Comparison of ENCODE assay signal across 11 cellular contexts in genomic region chr1:29171089-29171488, GRCh38. TPM values are rescaled to one million over a fixed set of nuclear protein-coding genes. Genes with fewer than 3 reads are reported as not detected.
DNase-seq lines count a peak whose midpoint lies in the region; ATAC-seq and TF ChIP-seq lines count a peak whose summit lies in the region.
"Had no signal": no experiment of that assay in that cellular context is flagged by ENCODE, and none has a peak within 500 bp of the region (broad histone marks: within the 10 kb centered on the region; RNA-seq: fewer than 3 reads in every experiment).

No MANE protein-coding gene starts in this region.

- H3K9me3 ChIP-seq in right atrium auricular region = no peaks in the 10 kb centered on the region
- H3K9me3 ChIP-seq in SK-N-MC (ENCODE audit: low read depth, low read length) = no peaks in the 10 kb centered on the region
- no peaks in the 10 kb centered on the region for H3K9me3 ChIP-seq in testis
- H3K9me3 ChIP-seq: prostate gland had no signal

- TF ChIP-seq CTCF in right atrium auricular region (IDR thresholded peaks at IDR 0.05) (no peak), glutamatergic neuron (IDR thresholded peaks at IDR 0.05; ENCODE audit: partially characterized antibody, unreplicated experiment) (no peak), testis (IDR thresholded peaks at IDR 0.05) (no peak)

- peaks cover 36% of the 10 kb centered on the region for H3K4me1 Mint-ChIP-seq in glutamatergic neuron (ENCODE audit: low read depth, unreplicated experiment)

- WGBS in testis, 2 donors = 29 to 45% methylated on average over 3 of the region's 3 CpGs

- H3K4me3 ChIP-seq in right atrium auricular region (no peak overlapping the region), SK-N-MC (0 out of 2 replicates have a peak overlapping the region, but pooled peaks have one; percentile 1), testis (no peak overlapping the region)
- H3K4me3 ChIP-seq: PC-9, prostate gland had no signal

- peaks cover 8% of the 10 kb centered on the region for H3K27me3 Mint-ChIP-seq in glutamatergic neuron (ENCODE audit: unreplicated experiment)

- H3K9me3 Mint-ChIP-seq in glutamatergic neuron (ENCODE audit: unreplicated experiment) = no peaks in the 10 kb centered on the region

- no peak for TF ChIP-seq POLR2A in testis (IDR thresholded peaks at IDR 0.05)

- H3K4me1 ChIP-seq in right atrium auricular region (peaks cover 0 to 42% of the 10 kb centered on the region in 2 donors), testis (peaks cover 23% of the 10 kb centered on the region)
- H3K4me1 ChIP-seq: prostate gland had no signal

- H3K36me3 ChIP-seq in right atrium auricular region (peaks cover 26% of the 10 kb centered on the region), SK-N-MC (ENCODE audit: insufficient read depth, low read length) (peaks cover 65% of the 10 kb centered on the region), testis (ENCODE audit: low read depth, missing control alignments) (no peaks in the 10 kb centered on the region)

- ATAC-seq in left ventricle myocardium superior = peak; percentile 31

- H3K27ac Mint-ChIP-seq in glutamatergic neuron (ENCODE audit: unreplicated experiment) = peak overlapping the region; percentile 75

- H3K27ac ChIP-seq in right atrium auricular region = no peak overlapping the region
- peak overlapping the region; percentile 9; the same call in 1 of the 2 replicates for H3K27ac ChIP-seq in SK-N-MC
- H3K27ac ChIP-seq in testis = no peak overlapping the region
- H3K27ac ChIP-seq: PC-9, prostate gland had no signal

- intact Hi-C loops in left ventricle myocardium superior (cut with micrococcal nuclease) (no loop called here), testis (cut with DNase I; ENCODE audit: low total_unique reads) (no loop called here)

- DNase-seq in left ventricle myocardium superior (no peak), right atrium auricular region (ENCODE audit: low spot score) (no peak), SK-N-MC (ENCODE audit: low read depth, low spot score) (no peak), glutamatergic neuron (no peak), testis (peak; percentile 4), cerebellar nuclear complex (lab: John Stamatoyannopoulos, UW) (no peak), NOMO-1 treated with dmso at 0.1 percent for 144 hours (lab: John Stamatoyannopoulos, UW; ENCODE audit: unreplicated experiment) (no peak), hepatic stellate cell (ENCODE audit: low spot score) (no peak)
- DNase-seq: activated CD4-positive, alpha-beta T cell treated with anti-CD3 and anti-CD28 coated beads for 48 hours; PC-9 had no signal

- H3K36me3 Mint-ChIP-seq in glutamatergic neuron (ENCODE audit: unreplicated experiment) = no peaks in the 10 kb centered on the region

- peak overlapping the region; percentile 71 for H3K4me3 Mint-ChIP-seq in glutamatergic neuron (ENCODE audit: unreplicated experiment)

- H3K9ac ChIP-seq in SK-N-MC (ENCODE audit: insufficient read length) = no peak overlapping the region

- H3K27me3 ChIP-seq in right atrium auricular region (no peaks in the 10 kb centered on the region), testis (no peaks in the 10 kb centered on the region)

RNA-seq across cellular contexts. Expression of gene SRSF4, which starts 10.6 kb away (rescaled TPM):
- total RNA-seq in left ventricle myocardium superior (53.8 TPM), right atrium auricular region (10 to 100 TPM; 44.2 to 48.1 TPM), glutamatergic neuron (ENCODE audit: unreplicated experiment) (69.0 TPM), testis (10 to 100 TPM; 77.1 to 81.7 TPM)
- polyA plus RNA-seq in testis (ENCODE audit: insufficient read depth, low read depth, low replicate concordance) = 63.2 TPM

RNA-seq across cellular contexts. Expression of gene TMEM200B, which starts 47.4 kb away (rescaled TPM):
- 1.5 TPM for total RNA-seq in left ventricle myocardium superior
- total RNA-seq in right atrium auricular region = 1 to 10 TPM; 1.7 to 4.8 TPM
- 5.8 TPM for total RNA-seq in glutamatergic neuron (ENCODE audit: unreplicated experiment)
- 10 to 100 TPM; 40.3 to 41.3 TPM for total RNA-seq in testis
- polyA plus RNA-seq in testis (ENCODE audit: insufficient read depth, low read depth, low replicate concordance) = 35.6 TPM

RNA-seq across cellular contexts. Expression of gene MECR, which starts 59.6 kb away (rescaled TPM):
- total RNA-seq in left ventricle myocardium superior = 33.1 TPM
- total RNA-seq in right atrium auricular region = 10 to 100 TPM; 18.4 to 24.3 TPM
- total RNA-seq in glutamatergic neuron (ENCODE audit: unreplicated experiment) = 21.4 TPM
- total RNA-seq in testis = 10 to 100 TPM; 37.3 to 38.9 TPM
- polyA plus RNA-seq in testis (ENCODE audit: insufficient read depth, low read depth, low replicate concordance) = 33.7 TPM
